Comparison of ENCODE assay signal across 8 cellular contexts in genomic region chr2:49480520-49480919, GRCh38.
"Had no signal": no experiment of that assay in that cellular context is flagged by ENCODE, and none has a peak within 500 bp of the region (broad histone marks: within the 10 kb centered on the region; RNA-seq: fewer than 3 reads in every experiment).

No MANE protein-coding gene starts in this region.

- DNase-seq: GDM1, GF-D8 had no signal

- FAIRE-seq: G401.6, GM12878, GM12891, GM12892, GM18507, GM19239 had no signal

- H3K4me3 ChIP-seq: GM12878 had no signal

- ATAC-seq: GM12878 had no signal
